In genomic region chr1:237684236-237684635, GRCh38 we compare ENCODE assay signal across 12 cellular contexts.
"Had no signal": no experiment of that assay in that cellular context is flagged by ENCODE, and none has a peak within 500 bp of the region (broad histone marks: within the 10 kb centered on the region; RNA-seq: fewer than 3 reads in every experiment).

No MANE protein-coding gene starts in this region.

- H3K36me3 Mint-ChIP-seq: activated naive CD4-positive, alpha-beta T cell treated with anti-CD3 and anti-CD28 coated beads, Interleukin-2, amount 50 U/mL, for 72 hours; naive thymus-derived CD4-positive, alpha-beta T cell had no signal

- H3K27me3 ChIP-seq: gastrocnemius medialis had no signal

- H3K79me2 ChIP-seq: parathyroid adenoma had no signal

- H3K27ac Mint-ChIP-seq: activated naive CD4-positive, alpha-beta T cell treated with anti-CD3 and anti-CD28 coated beads, Interleukin-2, amount 50 U/mL, for 72 hours; naive thymus-derived CD4-positive, alpha-beta T cell; T-helper 2 cell treated with Interferon-gamma antibody and Interleukin-4, amounts not matched to agents 5 μg/mL and 100 μg/mL, for 36 hours had no signal

- H3K9me3 ChIP-seq: gastrocnemius medialis had no signal

- H3K4me1 ChIP-seq: gastrocnemius medialis, parathyroid adenoma had no signal

- H3K27ac ChIP-seq: gastrocnemius medialis, parathyroid adenoma had no signal

- H3K4me3 Mint-ChIP-seq: activated T-cell treated with anti-CD3 and anti-CD28 coated beads, Interleukin-2, amount 50 U/mL, for 4 hours; naive thymus-derived CD4-positive, alpha-beta T cell; T-helper 2 cell treated with Interferon-gamma antibody and Interleukin-4, amounts not matched to agents 5 μg/mL and 100 μg/mL, for 36 hours had no signal

- H3K9me3 Mint-ChIP-seq: T-helper 2 cell treated with Interferon-gamma antibody and Interleukin-4, amounts not matched to agents 5 μg/mL and 100 μg/mL, for 36 hours had no signal

- DNase-seq: activated CD4-positive, alpha-beta T cell treated with anti-CD3 and anti-CD28 coated beads, Interleukin-2, amount 50 U/mL, for 4 hours; activated effector memory CD4-positive, alpha-beta T cell treated with anti-CD3 and anti-CD28 coated beads, Interleukin-2, amount 50 U/mL, for 16 hours; activated T-cell treated with anti-CD3 and anti-CD28 coated beads, Interleukin-2, amount 50 U/mL, for 4 hours; gastrocnemius medialis; kidney; midbrain; naive thymus-derived CD4-positive, alpha-beta T cell; stimulated activated CD4-positive, alpha-beta T cell treated with anti-CD3 and anti-CD28 coated beads, Interleukin-4, amount 100 ng/mL, for 4 hours had no signal

- H2AFZ ChIP-seq: parathyroid adenoma had no signal

- H3K4me3 ChIP-seq: gastrocnemius medialis had no signal

- H3K4me1 Mint-ChIP-seq: naive thymus-derived CD4-positive, alpha-beta T cell had no signal

- ATAC-seq: activated CD4-positive, CD25-positive, alpha-beta regulatory T cell treated with anti-CD3 and anti-CD28 coated beads, Interleukin-2, amount 50 U/mL, for 24 hours; activated naive CD4-positive, alpha-beta T cell treated with anti-CD3 and anti-CD28 coated beads, Interleukin-2, amount 50 U/mL, for 72 hours; activated T-cell treated with anti-CD3 and anti-CD28 coated beads, Interleukin-2, amount 50 U/mL, for 4 hours; gastrocnemius medialis; naive thymus-derived CD4-positive, alpha-beta T cell had no signal

- H3K36me3 ChIP-seq: gastrocnemius medialis had no signal

- H3K9ac ChIP-seq: parathyroid adenoma had no signal
